In the genomic region with DNA sequence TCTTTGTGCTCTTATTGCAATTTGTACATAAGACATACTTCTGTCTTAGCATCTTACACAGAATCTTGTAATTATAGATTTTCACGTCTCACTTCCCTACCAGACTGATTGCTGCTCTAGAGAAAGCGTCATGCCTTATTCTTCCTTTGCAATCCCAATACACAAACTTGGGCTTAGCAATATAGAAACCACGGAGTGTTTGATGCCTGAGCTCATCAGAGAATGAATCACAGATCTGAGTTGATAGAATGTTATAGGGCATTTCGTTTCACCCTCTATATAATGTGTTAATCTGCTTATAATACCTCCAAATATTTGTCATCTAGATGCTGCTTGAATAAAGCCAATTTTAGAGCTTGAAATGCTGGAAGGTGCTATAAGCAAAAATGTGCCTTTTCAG, we compare ENCODE assay signal across 27 cellular contexts. TPM values are rescaled to one million over a fixed set of nuclear protein-coding genes. Genes with fewer than 3 reads are reported as not detected.
DNase-seq lines count a peak whose midpoint lies in the region; ATAC-seq and TF ChIP-seq lines count a peak whose summit lies in the region.
"Had no signal": no experiment of that assay in that cellular context is flagged by ENCODE, and none has a peak within 500 bp of the region (broad histone marks: within the 10 kb centered on the region; RNA-seq: fewer than 3 reads in every experiment).

No MANE protein-coding gene starts in this region.

- no peak for TF ChIP-seq CTCF in epithelial cell of esophagus (IDR thresholded peaks at IDR 0.05; ENCODE audit: insufficient read depth, low read depth, low read length, missing control alignments)
- no peak for TF ChIP-seq CTCF in osteoblast (IDR thresholded peaks at IDR 0.05; ENCODE audit: extremely low read depth, low read depth, low read length)

- H3K27ac ChIP-seq in osteoblast (ENCODE audit: low read depth, low read length): no peak overlapping the region
- H3K27ac ChIP-seq: esophagus muscularis mucosa, neural progenitor cell, PC-9, right atrium auricular region, upper lobe of left lung had no signal

- H3K4me3 ChIP-seq in epithelial cell of esophagus (ENCODE audit: low read length): no peak overlapping the region
- no peak overlapping the region for H3K4me3 ChIP-seq in osteoblast (ENCODE audit: insufficient read depth, low read length)
- H3K4me3 ChIP-seq: esophagus muscularis mucosa, neural progenitor cell, PC-9, right atrium auricular region, upper lobe of left lung had no signal

- DNase-seq in ELR (ENCODE audit: low read depth) (peak; percentile 79), RPMI7951 (ENCODE audit: low read depth) (peak; percentile 26), epithelial cell of esophagus (ENCODE audit: low read depth) (peak; percentile 83), osteoblast (ENCODE audit: insufficient read length, low spot score, missing footprints) (peak; percentile 73), NCI-H1694 treated with DMSO at 0.1 percent for 48 hours (lab: John Stamatoyannopoulos, UW) (no peak), NCI-H526 treated with DMSO at 0.1 percent for 48 hours (lab: John Stamatoyannopoulos, UW) (no peak)
- DNase-seq in activated CD8-positive, alpha-beta memory T cell treated with anti-CD3 and anti-CD28 coated beads, Interleukin-2, amount 50 U/mL, for 4 hours: no peak
- DNase-seq: activated CD4-positive, alpha-beta memory T cell treated with anti-CD3 and anti-CD28 coated beads for 36 hours; activated gamma-delta T cell; activated T-cell treated with anti-CD3 and anti-CD28 coated beads for 4 hours; AML-193; amygdala; CD8-positive, alpha-beta memory T cell; cerebellar nuclear complex; DND-41; effector CD4-positive, alpha-beta T cell; immature natural killer cell; KG1; NCI-H2029 treated with DMSO at 0.1 percent for 48 hours; PC-9; stimulated activated CD8-positive, alpha-beta memory T cell treated with anti-CD3 and anti-CD28 coated beads, Interleukin-4, amount 100 ng/mL, for 48 hours; upper lobe of left lung had no signal

- peak overlapping the region; percentile 33 for H3K4me2 ChIP-seq in osteoblast (ENCODE audit: insufficient read depth, low read length)
- H3K4me2 ChIP-seq: neural progenitor cell, PC-9 had no signal

- peaks cover 12% of the 10 kb centered on the region for H3K4me1 ChIP-seq in osteoblast (ENCODE audit: insufficient read depth, low read length)

- H2AFZ ChIP-seq in osteoblast (ENCODE audit: low read length): no peak overlapping the region
- H2AFZ ChIP-seq: neural progenitor cell, PC-9 had no signal

- H4K20me1 ChIP-seq in osteoblast (ENCODE audit: insufficient read depth, low read length): no peaks in the 10 kb centered on the region

- no peaks in the 10 kb centered on the region for H3K36me3 ChIP-seq in osteoblast (ENCODE audit: insufficient read depth, low read length)
- H3K36me3 ChIP-seq: esophagus muscularis mucosa, neural progenitor cell, right atrium auricular region, upper lobe of left lung had no signal

- no peak for ATAC-seq in HG02938 (IDR thresholded peaks at IDR 0.05; ENCODE audit: unreplicated experiment)

- no peaks in the 10 kb centered on the region for H3K79me2 ChIP-seq in osteoblast (ENCODE audit: insufficient read depth, low read length)

- no peaks in the 10 kb centered on the region for H3K27me3 ChIP-seq in osteoblast (ENCODE audit: insufficient read depth, low read length)
- H3K27me3 ChIP-seq: neural progenitor cell, right atrium auricular region, upper lobe of left lung had no signal

- H3K9me3 ChIP-seq in osteoblast (ENCODE audit: low read depth, low read length): no peaks in the 10 kb centered on the region
- H3K9me3 ChIP-seq: esophagus muscularis mucosa, right atrium auricular region, upper lobe of left lung had no signal

RNA-seq across cellular contexts. Expression of a gene that starts 6.6 kb away (rescaled TPM):
- 0.10 and 0.12 TPM in 2 replicates for total RNA-seq in RPMI7951 (2014; rRNA removed; shearing (Covaris generic))
- not detected in 2 replicates for total RNA-seq in osteoblast
- total RNA-seq: activated CD4-positive, alpha-beta memory T cell treated with anti-CD3 and anti-CD28 coated beads for 36 hours; CD8-positive, alpha-beta memory T cell; PC-9; WTC11 had no signal

RNA-seq across cellular contexts. Expression of a gene that starts 59.1 kb away (rescaled TPM):
- total RNA-seq in RPMI7951 (2014; rRNA removed; shearing (Covaris generic)): 3.1 and 10.8 TPM in 2 replicates
- 3.6 and 8.5 TPM in 2 replicates for total RNA-seq in osteoblast

Comparison
In these comparisons a context has a peak if more than half of its experiments do, and no peak if none do; other contexts are left out.
1. DNase-seq: peak in ELR (single experiment), RPMI7951 (single experiment), epithelial cell of esophagus (single experiment) and osteoblast (single experiment); none in NCI-H1694 treated with DMSO at 0.1 percent for 48 hours (single experiment), activated CD8-positive, alpha-beta memory T cell treated with anti-CD3 and anti-CD28 coated beads, Interleukin-2, amount 50 U/mL, for 4 hours (single experiment) and NCI-H526 treated with DMSO at 0.1 percent for 48 hours (single experiment).